In the genomic region with DNA sequence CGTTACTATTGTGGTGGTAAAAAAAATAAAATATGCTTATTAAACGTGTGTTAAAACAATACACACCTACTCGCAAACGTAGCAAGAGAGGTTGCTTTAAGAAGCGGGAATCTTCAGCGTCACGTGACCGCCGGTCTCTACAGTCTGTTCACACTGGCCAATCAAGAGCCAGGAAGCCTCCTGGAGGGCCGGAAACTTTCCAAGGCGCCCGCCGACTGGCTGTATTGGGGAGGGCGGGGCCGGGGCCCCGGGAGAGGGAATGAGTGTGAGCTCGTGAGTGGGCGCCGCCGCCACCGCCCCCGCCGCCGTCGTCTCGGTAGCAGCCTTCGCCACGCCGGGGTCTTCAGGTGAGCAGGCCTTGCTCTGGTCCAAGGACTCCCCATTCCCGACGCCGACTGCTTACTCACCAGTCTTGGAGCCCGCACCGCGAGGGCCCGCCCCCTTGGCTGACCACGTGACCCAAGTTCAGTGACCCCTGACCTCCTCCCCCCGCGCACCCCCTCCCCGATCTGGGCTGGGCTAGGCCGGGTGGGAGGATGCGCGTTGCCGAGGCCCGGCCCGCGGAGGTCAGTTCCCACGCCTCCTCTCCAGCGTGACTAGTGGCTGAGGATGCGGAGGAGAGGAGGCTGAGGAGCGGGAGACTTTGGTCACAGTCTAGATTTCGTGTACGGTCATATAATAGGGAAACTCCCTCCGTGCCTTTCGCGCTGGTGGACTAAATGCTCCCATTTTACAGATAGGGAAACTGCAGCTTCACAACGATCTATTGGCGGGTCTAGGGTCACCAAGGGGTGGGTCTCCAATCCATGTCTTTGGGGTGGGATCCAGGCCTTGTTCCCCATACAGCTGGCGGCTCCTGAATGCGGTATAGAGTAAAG, we compare ENCODE assay signal across 1 cellular context.
TF ChIP-seq lines count a peak whose summit lies in the region.

A gene with protein sequence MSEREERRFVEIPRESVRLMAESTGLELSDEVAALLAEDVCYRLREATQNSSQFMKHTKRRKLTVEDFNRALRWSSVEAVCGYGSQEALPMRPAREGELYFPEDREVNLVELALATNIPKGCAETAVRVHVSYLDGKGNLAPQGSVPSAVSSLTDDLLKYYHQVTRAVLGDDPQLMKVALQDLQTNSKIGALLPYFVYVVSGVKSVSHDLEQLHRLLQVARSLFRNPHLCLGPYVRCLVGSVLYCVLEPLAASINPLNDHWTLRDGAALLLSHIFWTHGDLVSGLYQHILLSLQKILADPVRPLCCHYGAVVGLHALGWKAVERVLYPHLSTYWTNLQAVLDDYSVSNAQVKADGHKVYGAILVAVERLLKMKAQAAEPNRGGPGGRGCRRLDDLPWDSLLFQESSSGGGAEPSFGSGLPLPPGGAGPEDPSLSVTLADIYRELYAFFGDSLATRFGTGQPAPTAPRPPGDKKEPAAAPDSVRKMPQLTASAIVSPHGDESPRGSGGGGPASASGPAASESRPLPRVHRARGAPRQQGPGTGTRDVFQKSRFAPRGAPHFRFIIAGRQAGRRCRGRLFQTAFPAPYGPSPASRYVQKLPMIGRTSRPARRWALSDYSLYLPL (plus strand): TSS at position 253 of the 878 bp plus-strand sequence. CDS start 4,388 bp downstream, outside the sequence.

TF ChIP-seq in HEK293, 187 proteins besides CTCF, POLR2A, EP300 and RAD21 (continued from another document and continues in another):
- TF ChIP-seq, protein P1, sequence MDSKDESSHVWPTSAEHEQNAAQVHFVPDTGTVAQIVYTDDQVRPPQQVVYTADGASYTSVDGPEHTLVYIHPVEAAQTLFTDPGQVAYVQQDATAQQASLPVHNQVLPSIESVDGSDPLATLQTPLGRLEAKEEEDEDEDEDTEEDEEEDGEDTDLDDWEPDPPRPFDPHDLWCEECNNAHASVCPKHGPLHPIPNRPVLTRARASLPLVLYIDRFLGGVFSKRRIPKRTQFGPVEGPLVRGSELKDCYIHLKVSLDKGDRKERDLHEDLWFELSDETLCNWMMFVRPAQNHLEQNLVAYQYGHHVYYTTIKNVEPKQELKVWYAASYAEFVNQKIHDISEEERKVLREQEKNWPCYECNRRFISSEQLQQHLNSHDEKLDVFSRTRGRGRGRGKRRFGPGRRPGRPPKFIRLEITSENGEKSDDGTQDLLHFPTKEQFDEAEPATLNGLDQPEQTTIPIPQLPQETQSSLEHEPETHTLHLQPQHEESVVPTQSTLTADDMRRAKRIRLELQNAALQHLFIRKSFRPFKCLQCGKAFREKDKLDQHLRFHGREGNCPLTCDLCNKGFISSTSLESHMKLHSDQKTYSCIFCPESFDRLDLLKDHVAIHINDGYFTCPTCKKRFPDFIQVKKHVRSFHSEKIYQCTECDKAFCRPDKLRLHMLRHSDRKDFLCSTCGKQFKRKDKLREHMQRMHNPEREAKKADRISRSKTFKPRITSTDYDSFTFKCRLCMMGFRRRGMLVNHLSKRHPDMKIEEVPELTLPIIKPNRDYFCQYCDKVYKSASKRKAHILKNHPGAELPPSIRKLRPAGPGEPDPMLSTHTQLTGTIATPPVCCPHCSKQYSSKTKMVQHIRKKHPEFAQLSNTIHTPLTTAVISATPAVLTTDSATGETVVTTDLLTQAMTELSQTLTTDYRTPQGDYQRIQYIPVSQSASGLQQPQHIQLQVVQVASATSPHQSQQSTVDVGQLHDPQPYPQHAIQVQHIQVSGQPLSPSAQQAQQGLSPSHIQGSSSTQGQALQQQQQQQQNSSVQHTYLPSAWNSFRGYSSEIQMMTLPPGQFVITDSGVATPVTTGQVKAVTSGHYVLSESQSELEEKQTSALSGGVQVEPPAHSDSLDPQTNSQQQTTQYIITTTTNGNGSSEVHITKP (tag by site-specific recombination; IDR thresholded peaks at IDR 0.05), result no peak
- TF ChIP-seq KLF9 (tag by site-specific recombination; IDR thresholded peaks at IDR 0.05; ENCODE audit: low read depth), result peak; percentile 95
- no peak for TF ChIP-seq ZNF223 (tag by site-specific recombination; IDR thresholded peaks at IDR 0.05)
- TF ChIP-seq ZBTB8A (tag by site-specific recombination; IDR thresholded peaks at IDR 0.05), result peak; percentile 45
- TF ChIP-seq ZNF155 (tag by site-specific recombination; IDR thresholded peaks at IDR 0.05), result no peak
- TF ChIP-seq GFI1B (tag by site-specific recombination; IDR thresholded peaks at IDR 0.05), result no peak
- no peak for TF ChIP-seq ZNF133 (tag by site-specific recombination; IDR thresholded peaks at IDR 0.05)
- TF ChIP-seq ZNF214 (tag by site-specific recombination; IDR thresholded peaks at IDR 0.05; ENCODE audit: borderline replicate concordance), result no peak
- TF ChIP-seq ZFP69B (tag by site-specific recombination; IDR thresholded peaks at IDR 0.05), result 0 out of 2 replicates have a peak, but pooled peaks have one; percentile 23
- TF ChIP-seq, protein P2, sequence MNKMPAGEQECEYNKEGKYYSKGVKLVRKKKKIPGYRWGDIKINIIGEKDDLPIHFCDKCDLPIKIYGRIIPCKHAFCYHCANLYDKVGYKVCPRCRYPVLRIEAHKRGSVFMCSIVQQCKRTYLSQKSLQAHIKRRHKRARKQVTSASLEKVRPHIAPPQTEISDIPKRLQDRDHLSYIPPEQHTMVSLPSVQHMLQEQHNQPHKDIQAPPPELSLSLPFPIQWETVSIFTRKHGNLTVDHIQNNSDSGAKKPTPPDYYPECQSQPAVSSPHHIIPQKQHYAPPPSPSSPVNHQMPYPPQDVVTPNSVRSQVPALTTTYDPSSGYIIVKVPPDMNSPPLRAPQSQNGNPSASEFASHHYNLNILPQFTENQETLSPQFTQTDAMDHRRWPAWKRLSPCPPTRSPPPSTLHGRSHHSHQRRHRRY (tag by site-specific recombination; IDR thresholded peaks at IDR 0.05), result no peak
- TF ChIP-seq ZFP3 (tag by site-specific recombination; IDR thresholded peaks at IDR 0.05; ENCODE audit: low read depth), result no peak
- TF ChIP-seq, protein P3, sequence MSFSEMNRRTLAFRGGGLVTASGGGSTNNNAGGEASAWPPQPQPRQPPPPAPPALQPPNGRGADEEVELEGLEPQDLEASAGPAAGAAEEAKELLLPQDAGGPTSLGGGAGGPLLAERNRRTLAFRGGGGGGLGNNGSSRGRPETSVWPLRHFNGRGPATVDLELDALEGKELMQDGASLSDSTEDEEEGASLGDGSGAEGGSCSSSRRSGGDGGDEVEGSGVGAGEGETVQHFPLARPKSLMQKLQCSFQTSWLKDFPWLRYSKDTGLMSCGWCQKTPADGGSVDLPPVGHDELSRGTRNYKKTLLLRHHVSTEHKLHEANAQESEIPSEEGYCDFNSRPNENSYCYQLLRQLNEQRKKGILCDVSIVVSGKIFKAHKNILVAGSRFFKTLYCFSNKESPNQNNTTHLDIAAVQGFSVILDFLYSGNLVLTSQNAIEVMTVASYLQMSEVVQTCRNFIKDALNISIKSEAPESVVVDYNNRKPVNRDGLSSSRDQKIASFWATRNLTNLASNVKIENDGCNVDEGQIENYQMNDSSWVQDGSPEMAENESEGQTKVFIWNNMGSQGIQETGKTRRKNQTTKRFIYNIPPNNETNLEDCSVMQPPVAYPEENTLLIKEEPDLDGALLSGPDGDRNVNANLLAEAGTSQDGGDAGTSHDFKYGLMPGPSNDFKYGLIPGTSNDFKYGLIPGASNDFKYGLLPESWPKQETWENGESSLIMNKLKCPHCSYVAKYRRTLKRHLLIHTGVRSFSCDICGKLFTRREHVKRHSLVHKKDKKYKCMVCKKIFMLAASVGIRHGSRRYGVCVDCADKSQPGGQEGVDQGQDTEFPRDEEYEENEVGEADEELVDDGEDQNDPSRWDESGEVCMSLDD (tag by site-specific recombination; IDR thresholded peaks at IDR 0.05), result peak; percentile 94
- peak; percentile 84 for TF ChIP-seq GLIS2 (tag by site-specific recombination; IDR thresholded peaks at IDR 0.05)
- TF ChIP-seq ZBTB21 (tag by site-specific recombination; IDR thresholded peaks at IDR 0.05), result no peak; the same call in 1 of the 2 replicates
- no peak for TF ChIP-seq ZNF623 (tag by site-specific recombination; IDR thresholded peaks at IDR 0.05)
- TF ChIP-seq ZNF501 (tag by site-specific recombination; IDR thresholded peaks at IDR 0.05), result peak; percentile 41; the same call in 1 of the 2 replicates
- TF ChIP-seq, protein P4, sequence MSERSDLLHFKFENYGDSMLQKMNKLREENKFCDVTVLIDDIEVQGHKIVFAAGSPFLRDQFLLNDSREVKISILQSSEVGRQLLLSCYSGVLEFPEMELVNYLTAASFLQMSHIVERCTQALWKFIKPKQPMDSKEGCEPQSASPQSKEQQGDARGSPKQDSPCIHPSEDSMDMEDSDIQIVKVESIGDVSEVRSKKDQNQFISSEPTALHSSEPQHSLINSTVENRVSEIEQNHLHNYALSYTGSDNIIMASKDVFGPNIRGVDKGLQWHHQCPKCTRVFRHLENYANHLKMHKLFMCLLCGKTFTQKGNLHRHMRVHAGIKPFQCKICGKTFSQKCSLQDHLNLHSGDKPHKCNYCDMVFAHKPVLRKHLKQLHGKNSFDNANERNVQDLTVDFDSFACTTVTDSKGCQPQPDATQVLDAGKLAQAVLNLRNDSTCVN (tag by site-specific recombination; optimal IDR thresholded peaks at IDR 0.05), result peak; percentile 83
- TF ChIP-seq ZFP37 (tag by site-specific recombination; IDR thresholded peaks at IDR 0.05), result no peak
- no peak for TF ChIP-seq ZNF404 (tag by site-specific recombination; IDR thresholded peaks at IDR 0.05)
- TF ChIP-seq, protein P5, sequence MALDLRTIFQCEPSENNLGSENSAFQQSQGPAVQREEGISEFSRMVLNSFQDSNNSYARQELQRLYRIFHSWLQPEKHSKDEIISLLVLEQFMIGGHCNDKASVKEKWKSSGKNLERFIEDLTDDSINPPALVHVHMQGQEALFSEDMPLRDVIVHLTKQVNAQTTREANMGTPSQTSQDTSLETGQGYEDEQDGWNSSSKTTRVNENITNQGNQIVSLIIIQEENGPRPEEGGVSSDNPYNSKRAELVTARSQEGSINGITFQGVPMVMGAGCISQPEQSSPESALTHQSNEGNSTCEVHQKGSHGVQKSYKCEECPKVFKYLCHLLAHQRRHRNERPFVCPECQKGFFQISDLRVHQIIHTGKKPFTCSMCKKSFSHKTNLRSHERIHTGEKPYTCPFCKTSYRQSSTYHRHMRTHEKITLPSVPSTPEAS (tag by site-specific recombination; IDR thresholded peaks at IDR 0.05), result no peak
- peak; percentile 94 for TF ChIP-seq ZFHX2 (tag by site-specific recombination; conservative IDR thresholded peaks at IDR 0.05)
- no peak for TF ChIP-seq YY1 (tag by site-specific recombination; IDR thresholded peaks at IDR 0.05)
- TF ChIP-seq SCRT2 (tag by site-specific recombination; IDR thresholded peaks at IDR 0.05), result no peak
- no peak for TF ChIP-seq ZNF654 (tag by site-specific recombination; IDR thresholded peaks at IDR 0.05; ENCODE audit: low read depth)
- TF ChIP-seq MZF1 (tag by site-specific recombination; IDR thresholded peaks at IDR 0.05; ENCODE audit: borderline replicate concordance), result no peak
- TF ChIP-seq, protein P6, sequence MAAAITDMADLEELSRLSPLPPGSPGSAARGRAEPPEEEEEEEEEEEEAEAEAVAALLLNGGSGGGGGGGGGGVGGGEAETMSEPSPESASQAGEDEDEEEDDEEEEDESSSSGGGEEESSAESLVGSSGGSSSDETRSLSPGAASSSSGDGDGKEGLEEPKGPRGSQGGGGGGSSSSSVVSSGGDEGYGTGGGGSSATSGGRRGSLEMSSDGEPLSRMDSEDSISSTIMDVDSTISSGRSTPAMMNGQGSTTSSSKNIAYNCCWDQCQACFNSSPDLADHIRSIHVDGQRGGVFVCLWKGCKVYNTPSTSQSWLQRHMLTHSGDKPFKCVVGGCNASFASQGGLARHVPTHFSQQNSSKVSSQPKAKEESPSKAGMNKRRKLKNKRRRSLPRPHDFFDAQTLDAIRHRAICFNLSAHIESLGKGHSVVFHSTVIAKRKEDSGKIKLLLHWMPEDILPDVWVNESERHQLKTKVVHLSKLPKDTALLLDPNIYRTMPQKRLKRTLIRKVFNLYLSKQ (tag by site-specific recombination; IDR thresholded peaks at IDR 0.05; ENCODE audit: borderline replicate concordance), result no peak
- TF ChIP-seq ZNF600 (tag by site-specific recombination; IDR thresholded peaks at IDR 0.05), result no peak
- TF ChIP-seq, protein P7, sequence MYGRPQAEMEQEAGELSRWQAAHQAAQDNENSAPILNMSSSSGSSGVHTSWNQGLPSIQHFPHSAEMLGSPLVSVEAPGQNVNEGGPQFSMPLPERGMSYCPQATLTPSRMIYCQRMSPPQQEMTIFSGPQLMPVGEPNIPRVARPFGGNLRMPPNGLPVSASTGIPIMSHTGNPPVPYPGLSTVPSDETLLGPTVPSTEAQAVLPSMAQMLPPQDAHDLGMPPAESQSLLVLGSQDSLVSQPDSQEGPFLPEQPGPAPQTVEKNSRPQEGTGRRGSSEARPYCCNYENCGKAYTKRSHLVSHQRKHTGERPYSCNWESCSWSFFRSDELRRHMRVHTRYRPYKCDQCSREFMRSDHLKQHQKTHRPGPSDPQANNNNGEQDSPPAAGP (tag by site-specific recombination; IDR thresholded peaks at IDR 0.05), result peak; percentile 79; the same call in 1 of the 2 replicates
- peak; percentile 69 for TF ChIP-seq KLF7 (tag by site-specific recombination; IDR thresholded peaks at IDR 0.05; ENCODE audit: borderline replicate concordance)
- no peak for TF ChIP-seq ZNF561 (tag by site-specific recombination; IDR thresholded peaks at IDR 0.05; ENCODE audit: borderline replicate concordance)
- TF ChIP-seq ZBTB20 (tag by site-specific recombination; IDR thresholded peaks at IDR 0.05), result peak; percentile 99
- no peak for TF ChIP-seq ZNF560 (tag by site-specific recombination; IDR thresholded peaks at IDR 0.05; ENCODE audit: borderline replicate concordance)
- TF ChIP-seq, protein P8, sequence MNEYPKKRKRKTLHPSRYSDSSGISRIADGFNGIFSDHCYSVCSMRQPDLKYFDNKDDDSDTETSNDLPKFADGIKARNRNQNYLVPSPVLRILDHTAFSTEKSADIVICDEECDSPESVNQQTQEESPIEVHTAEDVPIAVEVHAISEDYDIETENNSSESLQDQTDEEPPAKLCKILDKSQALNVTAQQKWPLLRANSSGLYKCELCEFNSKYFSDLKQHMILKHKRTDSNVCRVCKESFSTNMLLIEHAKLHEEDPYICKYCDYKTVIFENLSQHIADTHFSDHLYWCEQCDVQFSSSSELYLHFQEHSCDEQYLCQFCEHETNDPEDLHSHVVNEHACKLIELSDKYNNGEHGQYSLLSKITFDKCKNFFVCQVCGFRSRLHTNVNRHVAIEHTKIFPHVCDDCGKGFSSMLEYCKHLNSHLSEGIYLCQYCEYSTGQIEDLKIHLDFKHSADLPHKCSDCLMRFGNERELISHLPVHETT (tag by site-specific recombination; IDR thresholded peaks at IDR 0.05), result no peak
